Comparison of ENCODE assay signal across 8 cellular contexts in genomic region chr1:44721521-44722361, GRCh38. TPM values are rescaled to one million over a fixed set of nuclear protein-coding genes. Genes with fewer than 3 reads are reported as not detected.
A peak's percentile ranks its signal among the peaks of the same experiment; 100 is the strongest.
DNase-seq lines count a peak whose midpoint lies in the region; ATAC-seq and TF ChIP-seq lines count a peak whose summit lies in the region.

No MANE protein-coding gene starts in this region.

- H3K9me3 ChIP-seq in esophagus muscularis mucosa: no peaks in the 10 kb centered on the region
- H3K9me3 ChIP-seq in neutrophil: no peaks in the 10 kb centered on the region
- no peaks in the 10 kb centered on the region for H3K9me3 ChIP-seq in uterus

- H3K4me3 Mint-ChIP-seq in activated CD8-positive, alpha-beta T cell treated with anti-CD3 and anti-CD28 coated beads for 36 hours: peak overlapping the region; percentile 72

- no peaks in the 10 kb centered on the region for H3K9me3 Mint-ChIP-seq in activated CD8-positive, alpha-beta T cell treated with anti-CD3 and anti-CD28 coated beads for 36 hours

- DNase-seq in COLO668 (lab: John Stamatoyannopoulos, UW; ENCODE audit: unreplicated experiment) (peak; percentile 88), NCI-H82 treated with DMSO at 0.1 percent for 48 hours (lab: John Stamatoyannopoulos, UW; ENCODE audit: unreplicated experiment) (peak; percentile 98), esophagus muscularis mucosa (ENCODE audit: extremely low spot score) (no peak), uterus (peak; percentile 48 to 65)
- peak; percentile 95 for DNase-seq in activated CD8-positive, alpha-beta T cell treated with anti-CD3 and anti-CD28 coated beads for 36 hours

- H3K4me1 Mint-ChIP-seq in activated CD8-positive, alpha-beta T cell treated with anti-CD3 and anti-CD28 coated beads for 36 hours (ENCODE audit: low read depth): peaks cover 74% of the 10 kb centered on the region

- H3K36me3 Mint-ChIP-seq in activated CD8-positive, alpha-beta T cell treated with anti-CD3 and anti-CD28 coated beads for 36 hours (ENCODE audit: low read depth): peaks cover 22% of the 10 kb centered on the region

- 47% methylated on average over 14 of the region's 14 CpGs for WGBS in esophagus muscularis mucosa

- POLR2A ChIA-PET in activated CD8-positive, alpha-beta T cell treated with anti-CD3 and anti-CD28 coated beads for 36 hours (lab: Charles Lee): interaction anchor here (0.6 to 15.4 kb wide), 58 partner anchors 9 to 865 kb away, joined by 3 to 553 read pairs (median 6); partner anchors contain the start of genes ARMH1, BEST4, BTBD19 and CCDC163

- intact Hi-C loops in activated CD8-positive, alpha-beta T cell treated with anti-CD3 and anti-CD28 coated beads for 36 hours (cut with micrococcal nuclease): loop anchor here (1.0 kb wide), 2 partner anchors 10 to 98 kb away; partner anchors contain the start of gene RNU5D-1
- intact Hi-C loops in esophagus muscularis mucosa (cut with DNase I) (no loop called here), uterus (cut with DNase I; ENCODE audit: low total_unique reads) (loop anchor here (10.0 kb wide), 1 partner anchor 123 kb away; the partner anchor contains the start of gene PTCH2)

- no peak for TF ChIP-seq CTCF in activated CD8-positive, alpha-beta T cell treated with anti-CD3 and anti-CD28 coated beads for 36 hours (IDR thresholded peaks at IDR 0.05)
- TF ChIP-seq CTCF in esophagus muscularis mucosa (IDR thresholded peaks at IDR 0.05) (no peak), neutrophil (IDR thresholded peaks at IDR 0.05) (no peak), uterus (IDR thresholded peaks at IDR 0.05) (no peak)

- H3K27ac Mint-ChIP-seq in activated CD8-positive, alpha-beta T cell treated with anti-CD3 and anti-CD28 coated beads for 36 hours: peak overlapping the region; percentile 92

- H3K27ac ChIP-seq in esophagus muscularis mucosa (replicated peaks in 1 of 4) (peak overlapping the region in 1 of 4 donors; percentile 38), neutrophil (peak overlapping the region; percentile 72), uterus (peak overlapping the region; percentile 26 to 67)

- TF ChIP-seq POLR2A in esophagus muscularis mucosa (IDR thresholded peaks at IDR 0.05; ENCODE audit: low read depth) (peak; percentile 73), uterus (IDR thresholded peaks at IDR 0.05) (peak in 1 of 2 donors; percentile 48)

- TF ChIP-seq EP300 in esophagus muscularis mucosa (IDR thresholded peaks at IDR 0.05): no peak

- H3K27me3 ChIP-seq in esophagus muscularis mucosa (peaks cover 0 to 16% (median 0%) of the 10 kb centered on the region in 4 donors), neutrophil (no peaks in the 10 kb centered on the region), uterus (no peaks in the 10 kb centered on the region)

- H3K4me1 ChIP-seq in esophagus muscularis mucosa (peaks cover 0 to 13% (median 9%) of the 10 kb centered on the region in 4 donors), neutrophil (ENCODE audit: control insufficient read depth in 1 of 2, insufficient read depth in 1 of 2, low read depth in 1 of 2, low read length in 1 of 2) (peaks cover 43% of the 10 kb centered on the region in 2 experiments), uterus (no peaks in the 10 kb centered on the region)

- ATAC-seq in GM19395 (IDR thresholded peaks at IDR 0.05; ENCODE audit: unreplicated experiment): peak; percentile 78
- ATAC-seq in HG03439 (IDR thresholded peaks at IDR 0.05; ENCODE audit: unreplicated experiment): peak; percentile 86
- ATAC-seq in activated CD8-positive, alpha-beta T cell treated with anti-CD3 and anti-CD28 coated beads for 36 hours: peak; percentile 78

- CTCF ChIA-PET in activated CD8-positive, alpha-beta T cell treated with anti-CD3 and anti-CD28 coated beads for 36 hours (lab: Charles Lee): interaction anchor here (0.6 to 3.1 kb wide), 9 partner anchors 9 to 290 kb away, joined by 3 to 38 read pairs (median 3); partner anchors contain the start of genes RNU5D-1 and UROD

- H3K4me3 ChIP-seq in esophagus muscularis mucosa (no peak overlapping the region), neutrophil (ENCODE audit: low read depth in 1 of 2, low read length in 1 of 2) (peak overlapping the region in 1 of 2 experiments; percentile 12), uterus (no peak overlapping the region)

- no peaks in the 10 kb centered on the region for H3K36me3 ChIP-seq in esophagus muscularis mucosa
- H3K36me3 ChIP-seq in neutrophil: no peaks in the 10 kb centered on the region
- H3K36me3 ChIP-seq in uterus: no peaks in the 10 kb centered on the region

- peaks cover 4% of the 10 kb centered on the region for H3K27me3 Mint-ChIP-seq in activated CD8-positive, alpha-beta T cell treated with anti-CD3 and anti-CD28 coated beads for 36 hours

RNA-seq across cellular contexts. Expression of gene RNU5D-1, which starts 9.2 kb away (rescaled TPM):
- not detected for total RNA-seq in activated CD8-positive, alpha-beta T cell treated with anti-CD3 and anti-CD28 coated beads for 36 hours
- total RNA-seq in esophagus muscularis mucosa: not detected
- total RNA-seq in uterus: not detected

RNA-seq across cellular contexts. Expression of gene KIF2C, which starts 17.9 kb away (rescaled TPM):
- 10 to 100 TPM; 92.6 to 95.0 TPM for total RNA-seq in activated CD8-positive, alpha-beta T cell treated with anti-CD3 and anti-CD28 coated beads for 36 hours
- 1 to 10 TPM in 2 of 4 donors, under 1 TPM in 2; 0.17 to 1.2 (median 0.96) TPM for total RNA-seq in esophagus muscularis mucosa
- 10 to 100 TPM in 1 of 4 donors, under 1 TPM in 1, not detected in 2; 0.64 to 15.1 TPM for total RNA-seq in uterus

RNA-seq across cellular contexts. Expression of gene ARMH1, which starts 47.2 kb away (rescaled TPM):
- total RNA-seq in activated CD8-positive, alpha-beta T cell treated with anti-CD3 and anti-CD28 coated beads for 36 hours: 100 to 1,000 TPM; 162 to 165 TPM
- under 1 TPM; 0.26 to 0.75 (median 0.54) TPM for total RNA-seq in esophagus muscularis mucosa
- total RNA-seq in uterus: 1 to 10 TPM in 3 of 4 donors, not detected in 1; 2.7 to 7.7 (median 5.2) TPM

RNA-seq across cellular contexts. Expression of gene TMEM53, which starts 47.5 kb away (rescaled TPM):
- total RNA-seq in activated CD8-positive, alpha-beta T cell treated with anti-CD3 and anti-CD28 coated beads for 36 hours: 1 to 10 TPM; 2.3 to 3.5 TPM
- 1 to 10 TPM; 4.5 to 7.0 (median 5.7) TPM for total RNA-seq in esophagus muscularis mucosa
- 1 to 10 TPM in 3 of 4 donors, not detected in 1; 1.5 to 5.4 (median 3.8) TPM for total RNA-seq in uterus

RNA-seq across cellular contexts. Expression of gene RPS8, which starts 53.6 kb away (rescaled TPM):
- total RNA-seq in activated CD8-positive, alpha-beta T cell treated with anti-CD3 and anti-CD28 coated beads for 36 hours: 1,000 to 10,000 TPM; 3,218 to 3,314 TPM
- total RNA-seq in esophagus muscularis mucosa: 1,000 to 10,000 TPM; 1,063 to 2,408 (median 1,844) TPM
- total RNA-seq in uterus: 1,000 to 10,000 TPM; 2,651 to 7,196 (median 4,456) TPM

Comparison
In these comparisons a context has a peak if more than half of its experiments do, and no peak if none do; other contexts are left out.
1. RNA of gene KIF2C, which starts 17.9 kb away (total RNA-seq): 92.6 to 95.0 TPM in activated CD8-positive, alpha-beta T cell treated with anti-CD3 and anti-CD28 coated beads for 36 hours; 0.17 to 1.2 TPM in esophagus muscularis mucosa and 0.64 to 15.1 TPM in uterus; every median in the first group is over 4 times any median in the second.
2. RNA of gene ARMH1, which starts 47.2 kb away (total RNA-seq): 162 to 165 TPM in activated CD8-positive, alpha-beta T cell treated with anti-CD3 and anti-CD28 coated beads for 36 hours; 2.7 to 7.7 TPM in uterus and 0.26 to 0.75 TPM in esophagus muscularis mucosa; every median in the first group is over 10 times any median in the second.
3. Peak in every context shown above with its lines, with median percentiles within 50 percentile points of each other: ATAC-seq.